20 cellular contexts compared by ENCODE assay signal in the genomic region with DNA sequence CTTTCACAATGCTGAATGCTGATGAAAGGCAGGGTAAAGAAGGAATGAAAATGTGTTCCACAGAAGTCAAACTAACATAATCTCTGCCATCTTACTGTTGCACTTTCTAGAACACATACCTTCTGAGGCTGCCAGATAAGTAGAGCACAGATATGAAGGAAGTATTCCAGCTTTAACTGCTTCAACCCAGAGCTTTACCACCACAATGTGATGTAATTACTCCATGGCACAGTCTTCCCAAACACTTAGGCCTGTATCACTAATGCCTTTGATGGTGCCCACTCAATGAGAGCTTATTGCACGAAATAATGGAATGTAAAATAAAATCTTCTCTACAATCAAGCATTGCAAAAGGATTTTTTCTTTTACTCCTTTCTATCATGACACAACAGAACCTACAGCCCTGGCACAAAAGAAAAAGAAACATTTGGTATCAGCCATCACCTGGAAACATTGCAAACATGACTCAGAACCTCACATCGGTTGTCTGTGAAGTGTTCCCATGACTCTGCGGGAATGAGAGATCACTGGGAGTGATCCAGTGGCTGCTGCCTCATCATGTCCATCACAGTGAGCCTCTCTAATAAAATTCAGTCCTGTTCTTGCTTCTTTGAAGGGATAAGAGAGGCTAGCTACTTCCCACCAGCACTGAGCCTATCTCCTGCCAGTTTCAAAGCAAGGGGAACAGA.
A peak's percentile ranks its signal among the peaks of the same experiment; 100 is the strongest.
DNase-seq lines count a peak whose midpoint lies in the region; ATAC-seq lines count a peak whose summit lies in the region.
"Had no signal": no experiment of that assay in that cellular context is flagged by ENCODE, and none has a peak within 500 bp of the region (broad histone marks: within the 10 kb centered on the region; RNA-seq: fewer than 3 reads in every experiment).

No MANE protein-coding gene starts in this region.

- ATAC-seq in stimulated activated effector memory CD8-positive, alpha-beta T cell treated with anti-CD3 and anti-CD28 coated beads, Interleukin-12 subunit alpha, Interleukin-12 subunit beta, amount 100 ng/mL, for 72 hours = no peak
- ATAC-seq in T-helper 17 cell = no peak
- ATAC-seq: stimulated activated memory B cell treated with anti-CD40 and anti-IgM and Interleukin-4, amounts not matched to agents 10 μg/mL and 1 μg/mL and 100 μg/mL, for 72 hours; upper lobe of right lung had no signal

- no peaks in the 10 kb centered on the region for H3K9me3 Mint-ChIP-seq in stimulated activated effector memory CD8-positive, alpha-beta T cell treated with anti-CD3 and anti-CD28 coated beads, Interleukin-12 subunit alpha, Interleukin-12 subunit beta, amount 100 ng/mL, for 72 hours
- H3K9me3 Mint-ChIP-seq in activated naive CD4-positive, alpha-beta T cell treated with anti-CD3 and anti-CD28 coated beads for 36 hours = no peaks in the 10 kb centered on the region
- H3K9me3 Mint-ChIP-seq: brain; stimulated activated memory B cell treated with anti-CD40 and anti-IgM and Interleukin-4, amounts not matched to agents 10 μg/mL and 1 μg/mL and 100 μg/mL, for 72 hours had no signal

- H3K27ac Mint-ChIP-seq in stimulated activated effector memory CD8-positive, alpha-beta T cell treated with anti-CD3 and anti-CD28 coated beads, Interleukin-12 subunit alpha, Interleukin-12 subunit beta, amount 100 ng/mL, for 72 hours = no peak overlapping the region
- no peak overlapping the region for H3K27ac Mint-ChIP-seq in T-helper 17 cell
- no peak overlapping the region for H3K27ac Mint-ChIP-seq in activated naive CD4-positive, alpha-beta T cell treated with anti-CD3 and anti-CD28 coated beads for 36 hours
- H3K27ac Mint-ChIP-seq: brain; stimulated activated memory B cell treated with anti-CD40 and anti-IgM and Interleukin-4, amounts not matched to agents 10 μg/mL and 1 μg/mL and 100 μg/mL, for 72 hours had no signal

- no peaks in the 10 kb centered on the region for H3K36me3 ChIP-seq in MG63
- H3K36me3 ChIP-seq: neutrophil, upper lobe of right lung had no signal

- intact Hi-C loops in activated naive CD4-positive, alpha-beta T cell treated with anti-CD3 and anti-CD28 coated beads for 36 hours (cut with micrococcal nuclease) = no loop called here

- no peaks in the 10 kb centered on the region for H3K27me3 ChIP-seq in MG63
- H3K27me3 ChIP-seq: neutrophil, upper lobe of right lung had no signal

- H3K4me1 Mint-ChIP-seq in stimulated activated effector memory CD8-positive, alpha-beta T cell treated with anti-CD3 and anti-CD28 coated beads, Interleukin-12 subunit alpha, Interleukin-12 subunit beta, amount 100 ng/mL, for 72 hours = peaks cover 16% of the 10 kb centered on the region
- H3K4me1 Mint-ChIP-seq in T-helper 17 cell = no peaks in the 10 kb centered on the region
- peaks cover 7% of the 10 kb centered on the region for H3K4me1 Mint-ChIP-seq in activated naive CD4-positive, alpha-beta T cell treated with anti-CD3 and anti-CD28 coated beads for 36 hours (ENCODE audit: low read depth)

- DNase-seq in DMS53 treated with DMSO at 0.1 percent for 48 hours (lab: John Stamatoyannopoulos, UW; ENCODE audit: unreplicated experiment) = peak; percentile 11
- peak; percentile 16 for DNase-seq in MG63
- peak; percentile 49 for DNase-seq in cerebellum (ENCODE audit: low spot score)
- DNase-seq in myocyte (ENCODE audit: low read depth) = peak; percentile 51
- no peak for DNase-seq in stimulated activated effector memory CD8-positive, alpha-beta T cell treated with anti-CD3 and anti-CD28 coated beads, Interleukin-12 subunit alpha, Interleukin-12 subunit beta, amount 100 ng/mL, for 72 hours (ENCODE audit: low spot score in 2 of 2)
- no peak for DNase-seq in T-helper 17 cell
- no peak for DNase-seq in activated naive CD4-positive, alpha-beta T cell treated with anti-CD3 and anti-CD28 coated beads for 36 hours
- no peak for DNase-seq in RPMI8226
- DNase-seq: activated CD8-positive, alpha-beta memory T cell treated with anti-CD3 and anti-CD28 coated beads for 24 hours; activated effector memory CD4-positive, alpha-beta T cell treated with Interleukin-2 at 50 U/mL for 16 hours; COR-L47; effector CD8-positive, alpha-beta T cell; GM23248; NCI-H1436 treated with DMSO at 0.1 percent for 48 hours; NCI-H2227 treated with DMSO at 0.1 percent for 48 hours; upper lobe of right lung had no signal

- CTCF ChIA-PET in activated naive CD4-positive, alpha-beta T cell treated with anti-CD3 and anti-CD28 coated beads for 36 hours (lab: Charles Lee) = interaction anchor here (1.4 kb wide), 1 partner anchor 287 kb away, joined by 3 read pairs; no protein-coding TSS in a partner anchor

- H3K9me3 ChIP-seq in MG63 = no peaks in the 10 kb centered on the region
- H3K9me3 ChIP-seq in T-helper 17 cell (ENCODE audit: control insufficient read depth, low read length, poor library complexity, severe bottlenecking) = no peaks in the 10 kb centered on the region
- H3K9me3 ChIP-seq: neutrophil, upper lobe of right lung had no signal

- H3K36me3 Mint-ChIP-seq in stimulated activated effector memory CD8-positive, alpha-beta T cell treated with anti-CD3 and anti-CD28 coated beads, Interleukin-12 subunit alpha, Interleukin-12 subunit beta, amount 100 ng/mL, for 72 hours = no peaks in the 10 kb centered on the region
- H3K36me3 Mint-ChIP-seq in T-helper 17 cell (ENCODE audit: low read depth) = no peaks in the 10 kb centered on the region
- no peaks in the 10 kb centered on the region for H3K36me3 Mint-ChIP-seq in activated naive CD4-positive, alpha-beta T cell treated with anti-CD3 and anti-CD28 coated beads for 36 hours (ENCODE audit: low read depth)
- H3K36me3 Mint-ChIP-seq: brain; stimulated activated memory B cell treated with anti-CD40 and anti-IgM and Interleukin-4, amounts not matched to agents 10 μg/mL and 1 μg/mL and 100 μg/mL, for 72 hours had no signal

- peaks cover 4% of the 10 kb centered on the region for H3K27me3 Mint-ChIP-seq in T-helper 17 cell
- peaks cover 7% of the 10 kb centered on the region for H3K27me3 Mint-ChIP-seq in activated naive CD4-positive, alpha-beta T cell treated with anti-CD3 and anti-CD28 coated beads for 36 hours (ENCODE audit: low read depth)

- H3K4me3 Mint-ChIP-seq in stimulated activated effector memory CD8-positive, alpha-beta T cell treated with anti-CD3 and anti-CD28 coated beads, Interleukin-12 subunit alpha, Interleukin-12 subunit beta, amount 100 ng/mL, for 72 hours = no peak overlapping the region
- H3K4me3 Mint-ChIP-seq in T-helper 17 cell = no peak overlapping the region
- no peak overlapping the region for H3K4me3 Mint-ChIP-seq in activated naive CD4-positive, alpha-beta T cell treated with anti-CD3 and anti-CD28 coated beads for 36 hours
- H3K4me3 Mint-ChIP-seq: brain; stimulated activated memory B cell treated with anti-CD40 and anti-IgM and Interleukin-4, amounts not matched to agents 10 μg/mL and 1 μg/mL and 100 μg/mL, for 72 hours had no signal

- no peak overlapping the region for H3K4me3 ChIP-seq in MG63
- H3K4me3 ChIP-seq: GM23248, SK-N-MC, upper lobe of right lung had no signal

Comparison
In these comparisons a context has a peak if more than half of its experiments do, and no peak if none do; other contexts are left out.
1. DNase-seq: peak in DMS53 treated with DMSO at 0.1 percent for 48 hours (single experiment), MG63 (single experiment), cerebellum (single experiment) and myocyte (single experiment); none in stimulated activated effector memory CD8-positive, alpha-beta T cell treated with anti-CD3 and anti-CD28 coated beads, Interleukin-12 subunit alpha, Interleukin-12 subunit beta, amount 100 ng/mL, for 72 hours (0 of 2), T-helper 17 cell (0 of 3), activated naive CD4-positive, alpha-beta T cell treated with anti-CD3 and anti-CD28 coated beads for 36 hours (single experiment) and RPMI8226 (single experiment).